27 cellular contexts compared by ENCODE assay signal in genomic region chr17:43475494-43476089, GRCh38. TPM values are rescaled to one million over a fixed set of nuclear protein-coding genes. Genes with fewer than 3 reads are reported as not detected.
A peak's percentile ranks its signal among the peaks of the same experiment; 100 is the strongest.
DNase-seq lines count a peak whose midpoint lies in the region; ATAC-seq, FAIRE-seq and TF ChIP-seq lines count a peak whose summit lies in the region.
"Had no signal": no experiment of that assay in that cellular context is flagged by ENCODE, and none has a peak within 500 bp of the region (broad histone marks: within the 10 kb centered on the region; RNA-seq: fewer than 3 reads in every experiment).

No MANE protein-coding gene starts in this region.

- H4K20me1 ChIP-seq in Karpas-422 (ENCODE audit: insufficient read depth, low read depth, low read length) = no peaks in the 10 kb centered on the region
- H4K20me1 ChIP-seq: BLaER1 treated with 17β-estradiol and CSF1 and Interleukin-3, amounts not matched to agents 10 nM and 100 nM had no signal

- ATAC-seq in right lobe of liver = peak; percentile 74 to 80 (median 77)
- peak in 3 of 4 donors; percentile 56 to 86 (median 82) for ATAC-seq in pancreas
- ATAC-seq in upper lobe of left lung (ENCODE audit: low FRiP score in 2 of 2) = no peak
- ATAC-seq in HG02763 (IDR thresholded peaks at IDR 0.05; ENCODE audit: unreplicated experiment) = no peak
- ATAC-seq in HG03354 (IDR thresholded peaks at IDR 0.05; ENCODE audit: poor library complexity, severe bottlenecking, unreplicated experiment) = no peak
- ATAC-seq: Panc1 had no signal

- intact Hi-C loops in right lobe of liver (cut with DNase I) (no loop called here), pancreas (cut with DNase I) (loop anchor here in 1 of 3 donors (10.0 kb wide), 1 partner anchor 71 kb away; no protein-coding TSS in a partner anchor)

- no peak overlapping the region for H3K4me2 ChIP-seq in Karpas-422 (ENCODE audit: low read depth, low read length, poor library complexity, severe bottlenecking)
- H3K4me2 ChIP-seq: BLaER1 treated with 17β-estradiol and CSF1 and Interleukin-3, amounts not matched to agents 10 nM and 100 nM; KMS-11 had no signal

- H2AFZ ChIP-seq in Karpas-422 (ENCODE audit: low read length) = peak overlapping the region; percentile 36; the same call in 1 of the 2 replicates
- H2AFZ ChIP-seq: GM23248 had no signal

- peaks cover 4% of the 10 kb centered on the region for H3K9me3 Mint-ChIP-seq in glutamatergic neuron (ENCODE audit: unreplicated experiment)
- H3K9me3 Mint-ChIP-seq: CD4-positive, alpha-beta T cell; H9; IgD-negative memory B cell had no signal

- no peak for DNase-seq in Karpas-422
- no peak for DNase-seq in glutamatergic neuron
- DNase-seq in right lobe of liver = peak; percentile 58 to 87 (median 73)
- peak in 3 of 6 donors; percentile 29 to 31 (median 31) for DNase-seq in pancreas
- DNase-seq in upper lobe of left lung = no peak
- no peak for DNase-seq in MV-4-11 (lab: John Stamatoyannopoulos, UW)
- DNase-seq: CD4-positive, alpha-beta T cell; COR-L47; DMS53; GM23248; H9; NCI-H1092; NCI-H1417 treated with DMSO at 0.1 percent for 48 hours; NCI-H1694 treated with DMSO at 0.1 percent for 48 hours; NCI-H2081; NCI-H2227 treated with DMSO at 0.1 percent for 48 hours; NCI-H526 treated with DMSO at 0.1 percent for 48 hours; SHP77 had no signal

- H3K79me2 ChIP-seq in Karpas-422 (ENCODE audit: low read length) = no peaks in the 10 kb centered on the region

- H3K9ac ChIP-seq in Karpas-422 (ENCODE audit: low read length) = no peak overlapping the region
- H3K9ac ChIP-seq: BLaER1 treated with 17β-estradiol and CSF1 and Interleukin-3, amounts not matched to agents 10 nM and 100 nM; GM23248; KMS-11 had no signal

- H3K9me3 ChIP-seq in Karpas-422 (ENCODE audit: low read length) (no peaks in the 10 kb centered on the region), right lobe of liver (no peaks in the 10 kb centered on the region), pancreas (no peaks in the 10 kb centered on the region), upper lobe of left lung (no peaks in the 10 kb centered on the region)
- H3K9me3 ChIP-seq: BLaER1 treated with 17β-estradiol and CSF1 and Interleukin-3, amounts not matched to agents 10 nM and 100 nM had no signal

- no peaks in the 10 kb centered on the region for H3K36me3 Mint-ChIP-seq in glutamatergic neuron (ENCODE audit: unreplicated experiment)
- H3K36me3 Mint-ChIP-seq: IgD-negative memory B cell had no signal

- H3K4me1 Mint-ChIP-seq in glutamatergic neuron (ENCODE audit: low read depth, unreplicated experiment) = peaks cover 17% of the 10 kb centered on the region
- H3K4me1 Mint-ChIP-seq: IgD-negative memory B cell had no signal

- TF ChIP-seq EP300 in upper lobe of left lung (IDR thresholded peaks at IDR 0.05) = no peak

- peaks cover 5% of the 10 kb centered on the region for H3K27me3 Mint-ChIP-seq in glutamatergic neuron (ENCODE audit: unreplicated experiment)
- H3K27me3 Mint-ChIP-seq: IgD-negative memory B cell had no signal

- H3K27ac Mint-ChIP-seq in glutamatergic neuron (ENCODE audit: unreplicated experiment) = peak overlapping the region; percentile 25
- H3K27ac Mint-ChIP-seq: CD4-positive, alpha-beta T cell; H9; IgD-negative memory B cell had no signal

- H3K27me3 ChIP-seq in Karpas-422 (ENCODE audit: low read length) (no peaks in the 10 kb centered on the region), right lobe of liver (no peaks in the 10 kb centered on the region), pancreas (no peaks in the 10 kb centered on the region), upper lobe of left lung (no peaks in the 10 kb centered on the region)
- H3K27me3 ChIP-seq: BLaER1 treated with 17β-estradiol and CSF1 and Interleukin-3, amounts not matched to agents 10 nM and 100 nM had no signal

- WGBS in right lobe of liver (ENCODE audit: insufficient coverage, low coverage, low lambda C conversion rate, missing lambda C conversion rate) = 55% methylated on average over 11 of the region's 11 CpGs
- WGBS in pancreas, 2 donors = 80 to 82% methylated on average over 11 of the region's 11 CpGs
- WGBS in upper lobe of left lung, 2 donors = 89 to 91% methylated on average over 9 to 11 of the region's 11 CpGs

- H3K4me1 ChIP-seq in Karpas-422 (ENCODE audit: low read length) = no peaks in the 10 kb centered on the region
- peaks cover 0 to 54% (median 25%) of the 10 kb centered on the region in 4 donors for H3K4me1 ChIP-seq in right lobe of liver
- H3K4me1 ChIP-seq in pancreas = peaks cover 0 to 4% (median 0%) of the 10 kb centered on the region in 3 donors
- no peaks in the 10 kb centered on the region for H3K4me1 ChIP-seq in upper lobe of left lung
- H3K4me1 ChIP-seq: BLaER1 treated with 17β-estradiol and CSF1 and Interleukin-3, amounts not matched to agents 10 nM and 100 nM had no signal

- H3K9me2 ChIP-seq in Karpas-422 (replicated peaks; ENCODE audit: insufficient read depth, low read length) = no peaks in the 10 kb centered on the region

- TF ChIP-seq CTCF in glutamatergic neuron (IDR thresholded peaks at IDR 0.05; ENCODE audit: partially characterized antibody, unreplicated experiment) (no peak), right lobe of liver (IDR thresholded peaks at IDR 0.05) (no peak), pancreas (IDR thresholded peaks at IDR 0.05) (no peak), upper lobe of left lung (IDR thresholded peaks at IDR 0.05) (no peak)

- H3K4me3 ChIP-seq in Karpas-422 (ENCODE audit: low read length) (no peak overlapping the region), right lobe of liver (no peak overlapping the region), pancreas (no peak overlapping the region), upper lobe of left lung (no peak overlapping the region)
- H3K4me3 ChIP-seq: BLaER1 treated with 17β-estradiol and CSF1 and Interleukin-3, amounts not matched to agents 10 nM and 100 nM; GM23248 had no signal

- no peaks in the 10 kb centered on the region for H3K36me3 ChIP-seq in Karpas-422 (ENCODE audit: insufficient read depth, low read length)
- H3K36me3 ChIP-seq in right lobe of liver = no peaks in the 10 kb centered on the region
- H3K36me3 ChIP-seq in pancreas = no peaks in the 10 kb centered on the region
- no peaks in the 10 kb centered on the region for H3K36me3 ChIP-seq in upper lobe of left lung
- H3K36me3 ChIP-seq: BLaER1 treated with 17β-estradiol and CSF1 and Interleukin-3, amounts not matched to agents 10 nM and 100 nM had no signal

- no peak for TF ChIP-seq POLR2A in right lobe of liver (IDR thresholded peaks at IDR 0.05)
- no peak for TF ChIP-seq POLR2A in upper lobe of left lung (IDR thresholded peaks at IDR 0.05)

- H3K27ac ChIP-seq in Karpas-422 (ENCODE audit: low read length) (no peak overlapping the region), right lobe of liver (peak overlapping the region; percentile 12 to 86 (median 70)), pancreas (no peak overlapping the region), upper lobe of left lung (no peak overlapping the region)
- H3K27ac ChIP-seq: BLaER1 treated with 17β-estradiol and CSF1 and Interleukin-3, amounts not matched to agents 10 nM and 100 nM; GM23248; KMS-11; RWPE1 had no signal

- FAIRE-seq in pancreas (lab: Jason Lieb, UNC) = no peak
- FAIRE-seq: A204.1, G401.6 had no signal

- H3K4me3 Mint-ChIP-seq in glutamatergic neuron (ENCODE audit: unreplicated experiment) = no peak overlapping the region
- H3K4me3 Mint-ChIP-seq: CD4-positive, alpha-beta T cell; H9; IgD-negative memory B cell had no signal

RNA-seq across cellular contexts. Expression of gene DHX8, which starts 8.2 kb away (rescaled TPM):
- total RNA-seq in Karpas-422 (2014; rRNA removed; shearing (Covaris generic); ENCODE audit: low replicate concordance) = 23.7 and 34.9 TPM in 2 replicates
- 71.9 TPM for total RNA-seq in glutamatergic neuron (ENCODE audit: unreplicated experiment)
- total RNA-seq in right lobe of liver = 10 to 100 TPM; 14.1 to 18.6 (median 17.5) TPM
- total RNA-seq in pancreas = 10 to 100 TPM; 11.0 to 26.0 (median 16.8) TPM
- polyA plus RNA-seq in pancreas = 10 to 100 TPM; 13.2 to 18.9 TPM
- total RNA-seq in upper lobe of left lung = 10 to 100 TPM; 23.1 to 54.0 (median 41.3) TPM

Comparison
In these comparisons a context has a peak if more than half of its experiments do, and no peak if none do; other contexts are left out.
1. DNase-seq: peak in right lobe of liver (3 of 3); none in Karpas-422 (single experiment), glutamatergic neuron (single experiment), upper lobe of left lung (0 of 2) and MV-4-11 (single experiment).
2. H3K27ac ChIP-seq: peak in right lobe of liver (3 of 3); none in Karpas-422 (single experiment), pancreas (0 of 4) and upper lobe of left lung (0 of 4).
3. ATAC-seq: peak in right lobe of liver (4 of 4) and pancreas (3 of 4); none in upper lobe of left lung (0 of 2), HG02763 (single experiment) and HG03354 (single experiment).